Comparison of ENCODE assay signal across 8 cellular contexts in genomic region chr20:35700625-35701148, GRCh38. TPM values are rescaled to one million over a fixed set of nuclear protein-coding genes. Genes with fewer than 3 reads are reported as not detected.
DNase-seq lines count a peak whose midpoint lies in the region; ATAC-seq and TF ChIP-seq lines count a peak whose summit lies in the region.

No MANE protein-coding gene starts in this region.

- intact Hi-C loops in lower lobe of right lung (cut with DNase I) = no loop called here

- peaks cover 64% of the 10 kb centered on the region for H4K20me1 ChIP-seq in BLaER1

- TF ChIP-seq CTCF in HL-60 (IDR thresholded peaks at IDR 0.05; ENCODE audit: insufficient read depth, low read length) (no peak), mesothelial cell of epicardium (IDR thresholded peaks at IDR 0.05; ENCODE audit: unreplicated experiment) (no peak), lower lobe of right lung (IDR thresholded peaks at IDR 0.05) (no peak)

- peaks cover 59% of the 10 kb centered on the region for H3K36me3 ChIP-seq in BLaER1
- H3K36me3 ChIP-seq in lower lobe of right lung = peaks cover 52% of the 10 kb centered on the region

- H3K4me1 Mint-ChIP-seq in activated naive CD8-positive, alpha-beta T cell treated with anti-CD3 and anti-CD28 coated beads, Interleukin-2, amount 10 ng/mL, durations not matched to agents 7 days and 5 days = peaks cover 28% of the 10 kb centered on the region
- H3K4me1 Mint-ChIP-seq in mesothelial cell of epicardium = peaks cover 23% of the 10 kb centered on the region

- H3K9ac ChIP-seq in BLaER1 = peak overlapping the region; percentile 96

- H3K27me3 ChIP-seq in BLaER1 = no peaks in the 10 kb centered on the region
- H3K27me3 ChIP-seq in HL-60 (ENCODE audit: insufficient read depth, poor library complexity, severe bottlenecking) = no peaks in the 10 kb centered on the region
- no peaks in the 10 kb centered on the region for H3K27me3 ChIP-seq in lower lobe of right lung (ENCODE audit: low read depth)

- H3K36me3 Mint-ChIP-seq in activated naive CD8-positive, alpha-beta T cell treated with anti-CD3 and anti-CD28 coated beads, Interleukin-2, amount 10 ng/mL, durations not matched to agents 7 days and 5 days = peaks cover 17% of the 10 kb centered on the region
- H3K36me3 Mint-ChIP-seq in mesothelial cell of epicardium = peaks cover 22% of the 10 kb centered on the region

- peaks cover 30% of the 10 kb centered on the region for H3K4me1 ChIP-seq in BLaER1
- peaks cover 28% of the 10 kb centered on the region for H3K4me1 ChIP-seq in lower lobe of right lung

- ATAC-seq in activated naive CD8-positive, alpha-beta T cell treated with anti-CD3 and anti-CD28 coated beads, Interleukin-2, amount 10 ng/mL, durations not matched to agents 7 days and 5 days (ENCODE audit: low read depth) = no peak
- ATAC-seq in lower lobe of right lung (no peak), GM18858 (IDR thresholded peaks at IDR 0.05; ENCODE audit: unreplicated experiment) (no peak)

- no peak overlapping the region for H3K27ac ChIP-seq in BLaER1
- H3K27ac ChIP-seq in HL-60 (replicated peaks) = peak overlapping the region; percentile 83; the same call in 1 of the 2 replicates
- H3K27ac ChIP-seq in lower lobe of right lung = no peak overlapping the region

- DNase-seq in HL-60 (ENCODE audit: low read depth in 1 of 2, low spot score in 1 of 2) = no peak
- DNase-seq in activated naive CD8-positive, alpha-beta T cell treated with anti-CD3 and anti-CD28 coated beads, Interleukin-2, amount 10 ng/mL, durations not matched to agents 7 days and 5 days = no peak
- no peak for DNase-seq in mesothelial cell of epicardium (ENCODE audit: low spot score in 2 of 2, unreplicated experiment in 2 of 2)
- no peak for DNase-seq in DMS153 treated with DMSO at 0.1 percent for 48 hours (lab: John Stamatoyannopoulos, UW; ENCODE audit: unreplicated experiment)
- no peak for DNase-seq in activated gamma-delta T cell (lab: John Stamatoyannopoulos, UW)
- DNase-seq in lower lobe of right lung = no peak

- H3K4me3 ChIP-seq in BLaER1 (peak overlapping the region; percentile 95; the same call in 1 of the 2 replicates), HL-60 (replicated peaks; ENCODE audit: insufficient read depth, low read length) (peak overlapping the region; percentile 96), lower lobe of right lung (no peak overlapping the region)

- H3K4me3 Mint-ChIP-seq in activated naive CD8-positive, alpha-beta T cell treated with anti-CD3 and anti-CD28 coated beads, Interleukin-2, amount 10 ng/mL, durations not matched to agents 7 days and 5 days = peak overlapping the region; percentile 93
- peak overlapping the region; percentile 84 for H3K4me3 Mint-ChIP-seq in mesothelial cell of epicardium

- H3K9me3 ChIP-seq in BLaER1 (no peaks in the 10 kb centered on the region), lower lobe of right lung (no peaks in the 10 kb centered on the region)

- H3K27me3 Mint-ChIP-seq in activated naive CD8-positive, alpha-beta T cell treated with anti-CD3 and anti-CD28 coated beads, Interleukin-2, amount 10 ng/mL, durations not matched to agents 7 days and 5 days = no peaks in the 10 kb centered on the region
- H3K27me3 Mint-ChIP-seq in mesothelial cell of epicardium (ENCODE audit: low read depth) = no peaks in the 10 kb centered on the region

- peak overlapping the region; percentile 95 for H3K4me2 ChIP-seq in BLaER1

- H3K27ac Mint-ChIP-seq in activated naive CD8-positive, alpha-beta T cell treated with anti-CD3 and anti-CD28 coated beads, Interleukin-2, amount 10 ng/mL, durations not matched to agents 7 days and 5 days = peak overlapping the region; percentile 92
- peak overlapping the region; percentile 99 for H3K27ac Mint-ChIP-seq in mesothelial cell of epicardium

- H3K9me3 Mint-ChIP-seq in activated naive CD8-positive, alpha-beta T cell treated with anti-CD3 and anti-CD28 coated beads, Interleukin-2, amount 10 ng/mL, durations not matched to agents 7 days and 5 days = no peaks in the 10 kb centered on the region
- no peaks in the 10 kb centered on the region for H3K9me3 Mint-ChIP-seq in mesothelial cell of epicardium

- POLR2A ChIA-PET in activated naive CD8-positive, alpha-beta T cell treated with anti-CD3 and anti-CD28 coated beads, Interleukin-2, amount 10 ng/mL, durations not matched to agents 7 days and 5 days (lab: Charles Lee) = interaction anchor here (0.9 to 2.9 kb wide), 6 partner anchors 13 to 99 kb away, joined by 3 to 21 read pairs (median 11); partner anchors contain the start of gene RBM39

RNA-seq across cellular contexts. Expression of gene ROMO1, which starts 1.5 kb away (rescaled TPM):
- 100 to 1,000 TPM in 1 of 2 experiments, 10 to 100 TPM in 1; 96.9 to 112 TPM for total RNA-seq in activated naive CD8-positive, alpha-beta T cell treated with anti-CD3 and anti-CD28 coated beads, Interleukin-2, amount 10 ng/mL, durations not matched to agents 7 days and 5 days
- total RNA-seq in mesothelial cell of epicardium (105 to 107 TPM (median 105 TPM) in 3 replicates), lower lobe of right lung (81.7 TPM)

RNA-seq across cellular contexts. Expression of gene NFS1, which starts 1.5 kb away (rescaled TPM):
- total RNA-seq in activated naive CD8-positive, alpha-beta T cell treated with anti-CD3 and anti-CD28 coated beads, Interleukin-2, amount 10 ng/mL, durations not matched to agents 7 days and 5 days = 10 to 100 TPM; 33.1 to 33.8 TPM
- total RNA-seq in mesothelial cell of epicardium = 16.5 to 19.6 TPM (median 18.9 TPM) in 3 replicates
- total RNA-seq in lower lobe of right lung = 22.2 TPM

RNA-seq across cellular contexts. Expression of gene CPNE1, which starts 36.0 kb away (rescaled TPM):
- total RNA-seq in activated naive CD8-positive, alpha-beta T cell treated with anti-CD3 and anti-CD28 coated beads, Interleukin-2, amount 10 ng/mL, durations not matched to agents 7 days and 5 days = 100 to 1,000 TPM; 296 to 327 TPM
- 221 to 246 TPM (median 238 TPM) in 3 replicates for total RNA-seq in mesothelial cell of epicardium
- 154 TPM for total RNA-seq in lower lobe of right lung

RNA-seq across cellular contexts. Expression of gene RBM12, which starts 36.0 kb away (rescaled TPM):
- 100 to 1,000 TPM; 116 to 120 TPM for total RNA-seq in activated naive CD8-positive, alpha-beta T cell treated with anti-CD3 and anti-CD28 coated beads, Interleukin-2, amount 10 ng/mL, durations not matched to agents 7 days and 5 days
- total RNA-seq in mesothelial cell of epicardium (154 to 158 TPM (median 156 TPM) in 3 replicates), lower lobe of right lung (70.5 TPM)

RNA-seq across cellular contexts. Expression of gene RBM39, which starts 41.4 kb away (rescaled TPM):
- 100 to 1,000 TPM; 478 to 499 TPM for total RNA-seq in activated naive CD8-positive, alpha-beta T cell treated with anti-CD3 and anti-CD28 coated beads, Interleukin-2, amount 10 ng/mL, durations not matched to agents 7 days and 5 days
- 463 to 488 TPM (median 479 TPM) in 3 replicates for total RNA-seq in mesothelial cell of epicardium
- total RNA-seq in lower lobe of right lung = 299 TPM
